ENCODE assay signal across 1 cellular context in the genomic region with DNA sequence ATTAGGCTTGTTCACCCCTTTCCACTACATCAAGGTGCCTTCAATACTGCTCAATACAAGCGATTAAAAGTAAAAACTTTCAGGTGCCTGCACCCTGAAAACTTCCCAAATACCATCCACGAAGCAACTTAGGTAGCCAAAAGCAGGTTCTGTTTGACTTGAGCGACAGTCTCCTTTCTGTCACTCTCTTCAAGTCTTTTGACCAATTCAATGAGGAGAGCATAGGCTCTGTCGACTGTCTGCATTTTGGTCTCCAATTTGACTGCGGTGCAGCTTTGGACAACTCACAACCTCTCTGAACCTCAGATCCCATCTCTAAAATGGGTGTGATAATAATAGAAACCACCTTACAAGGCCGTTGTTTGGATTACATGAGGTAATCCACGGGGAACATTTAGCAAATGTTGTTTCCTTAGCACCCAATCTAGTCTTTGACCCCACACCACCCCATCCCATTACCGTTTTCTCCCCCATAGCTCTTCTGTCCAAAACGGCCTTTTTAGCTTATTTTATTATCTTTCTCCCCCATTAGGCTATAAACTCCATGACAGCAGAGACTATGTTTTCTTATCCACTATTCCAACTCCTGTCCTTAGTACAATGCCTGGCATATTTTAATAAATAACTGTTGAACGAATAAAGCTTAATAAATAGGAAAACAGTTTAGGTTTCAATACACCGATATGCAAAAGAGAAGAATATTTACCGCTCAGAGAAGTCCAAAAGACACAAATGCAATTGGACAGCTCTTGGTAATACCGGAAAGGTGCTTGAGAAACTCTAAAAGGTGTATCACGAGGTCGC.
TF ChIP-seq lines count a peak whose summit lies in the region.

No MANE protein-coding gene starts in this region.

TF ChIP-seq in HepG2, 621 proteins besides CTCF, POLR2A, EP300 and RAD21 (continued from another document):
- TF ChIP-seq, protein P1, sequence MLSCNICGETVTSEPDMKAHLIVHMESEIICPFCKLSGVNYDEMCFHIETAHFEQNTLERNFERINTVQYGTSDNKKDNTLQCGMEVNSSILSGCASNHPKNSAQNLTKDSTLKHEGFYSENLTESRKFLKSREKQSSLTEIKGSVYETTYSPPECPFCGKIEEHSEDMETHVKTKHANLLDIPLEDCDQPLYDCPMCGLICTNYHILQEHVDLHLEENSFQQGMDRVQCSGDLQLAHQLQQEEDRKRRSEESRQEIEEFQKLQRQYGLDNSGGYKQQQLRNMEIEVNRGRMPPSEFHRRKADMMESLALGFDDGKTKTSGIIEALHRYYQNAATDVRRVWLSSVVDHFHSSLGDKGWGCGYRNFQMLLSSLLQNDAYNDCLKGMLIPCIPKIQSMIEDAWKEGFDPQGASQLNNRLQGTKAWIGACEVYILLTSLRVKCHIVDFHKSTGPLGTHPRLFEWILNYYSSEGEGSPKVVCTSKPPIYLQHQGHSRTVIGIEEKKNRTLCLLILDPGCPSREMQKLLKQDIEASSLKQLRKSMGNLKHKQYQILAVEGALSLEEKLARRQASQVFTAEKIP (CRISPR knock-in tag; IDR thresholded peaks at IDR 0.05; ENCODE audit: borderline replicate concordance): no peak
- no peak for TF ChIP-seq NRL (CRISPR knock-in tag; IDR thresholded peaks at IDR 0.05; ENCODE audit: borderline replicate concordance)
- TF ChIP-seq, protein P2, sequence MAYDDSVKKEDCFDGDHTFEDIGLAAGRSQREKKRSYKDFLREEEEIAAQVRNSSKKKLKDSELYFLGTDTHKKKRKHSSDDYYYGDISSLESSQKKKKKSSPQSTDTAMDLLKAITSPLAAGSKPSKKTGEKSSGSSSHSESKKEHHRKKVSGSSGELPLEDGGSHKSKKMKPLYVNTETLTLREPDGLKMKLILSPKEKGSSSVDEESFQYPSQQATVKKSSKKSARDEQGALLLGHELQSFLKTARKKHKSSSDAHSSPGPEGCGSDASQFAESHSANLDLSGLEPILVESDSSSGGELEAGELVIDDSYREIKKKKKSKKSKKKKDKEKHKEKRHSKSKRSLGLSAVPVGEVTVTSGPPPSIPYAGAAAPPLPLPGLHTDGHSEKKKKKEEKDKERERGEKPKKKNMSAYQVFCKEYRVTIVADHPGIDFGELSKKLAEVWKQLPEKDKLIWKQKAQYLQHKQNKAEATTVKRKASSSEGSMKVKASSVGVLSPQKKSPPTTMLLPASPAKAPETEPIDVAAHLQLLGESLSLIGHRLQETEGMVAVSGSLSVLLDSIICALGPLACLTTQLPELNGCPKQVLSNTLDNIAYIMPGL (CRISPR knock-in tag; IDR thresholded peaks at IDR 0.05; ENCODE audit: borderline replicate concordance in 1 of 2, low read depth in 1 of 2): 0 out of 4 replicates have a peak, but pooled peaks of 1 of the 2 experiments have one; percentile 5
- TF ChIP-seq, protein P3, sequence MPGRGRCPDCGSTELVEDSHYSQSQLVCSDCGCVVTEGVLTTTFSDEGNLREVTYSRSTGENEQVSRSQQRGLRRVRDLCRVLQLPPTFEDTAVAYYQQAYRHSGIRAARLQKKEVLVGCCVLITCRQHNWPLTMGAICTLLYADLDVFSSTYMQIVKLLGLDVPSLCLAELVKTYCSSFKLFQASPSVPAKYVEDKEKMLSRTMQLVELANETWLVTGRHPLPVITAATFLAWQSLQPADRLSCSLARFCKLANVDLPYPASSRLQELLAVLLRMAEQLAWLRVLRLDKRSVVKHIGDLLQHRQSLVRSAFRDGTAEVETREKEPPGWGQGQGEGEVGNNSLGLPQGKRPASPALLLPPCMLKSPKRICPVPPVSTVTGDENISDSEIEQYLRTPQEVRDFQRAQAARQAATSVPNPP (CRISPR knock-in tag; IDR thresholded peaks at IDR 0.05): 0 out of 2 replicates have a peak, but pooled peaks have one; percentile 18
- no peak for TF ChIP-seq CREB1 (IDR thresholded peaks at IDR 0.05)
- TF ChIP-seq CREB1 (CRISPR knock-in tag; IDR thresholded peaks at IDR 0.05): peak; percentile 52; the same call in 1 of the 2 replicates
- peak; percentile 24; the same call in 1 of the 2 replicates for TF ChIP-seq ZNF263 (CRISPR knock-in tag; IDR thresholded peaks at IDR 0.05)
- TF ChIP-seq, protein P4, sequence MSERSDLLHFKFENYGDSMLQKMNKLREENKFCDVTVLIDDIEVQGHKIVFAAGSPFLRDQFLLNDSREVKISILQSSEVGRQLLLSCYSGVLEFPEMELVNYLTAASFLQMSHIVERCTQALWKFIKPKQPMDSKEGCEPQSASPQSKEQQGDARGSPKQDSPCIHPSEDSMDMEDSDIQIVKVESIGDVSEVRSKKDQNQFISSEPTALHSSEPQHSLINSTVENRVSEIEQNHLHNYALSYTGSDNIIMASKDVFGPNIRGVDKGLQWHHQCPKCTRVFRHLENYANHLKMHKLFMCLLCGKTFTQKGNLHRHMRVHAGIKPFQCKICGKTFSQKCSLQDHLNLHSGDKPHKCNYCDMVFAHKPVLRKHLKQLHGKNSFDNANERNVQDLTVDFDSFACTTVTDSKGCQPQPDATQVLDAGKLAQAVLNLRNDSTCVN (CRISPR knock-in tag; IDR thresholded peaks at IDR 0.05; ENCODE audit: borderline replicate concordance): 0 out of 2 replicates have a peak, but pooled peaks have one; percentile 21
- TF ChIP-seq KDM1A (CRISPR knock-in tag; IDR thresholded peaks at IDR 0.05): peak; percentile 96
- peak; percentile 42; the same call in 1 of the 2 replicates for TF ChIP-seq ZFP36L1 (CRISPR knock-in tag; IDR thresholded peaks at IDR 0.05)
- TF ChIP-seq ZNF101 (CRISPR knock-in tag; IDR thresholded peaks at IDR 0.05; ENCODE audit: borderline replicate concordance, low read depth): no peak
- TF ChIP-seq ZNF607 (CRISPR knock-in tag; IDR thresholded peaks at IDR 0.05; ENCODE audit: borderline replicate concordance): 0 out of 2 replicates have a peak, but pooled peaks have one; percentile 6
- TF ChIP-seq ZBTB3 (CRISPR knock-in tag; IDR thresholded peaks at IDR 0.05; ENCODE audit: borderline replicate concordance, low read depth): 0 out of 2 replicates have a peak, but pooled peaks have one; percentile 35
- TF ChIP-seq, protein P5, sequence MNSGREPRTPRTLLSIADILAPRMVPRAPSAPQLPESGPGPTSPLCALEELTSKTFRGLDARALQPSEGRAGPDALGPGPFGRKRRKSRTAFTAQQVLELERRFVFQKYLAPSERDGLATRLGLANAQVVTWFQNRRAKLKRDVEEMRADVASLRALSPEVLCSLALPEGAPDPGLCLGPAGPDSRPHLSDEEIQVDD (CRISPR knock-in tag; IDR thresholded peaks at IDR 0.05; ENCODE audit: borderline replicate concordance): no peak
- 0 out of 2 replicates have a peak, but pooled peaks have one; percentile 13 for TF ChIP-seq PAWR (CRISPR knock-in tag; IDR thresholded peaks at IDR 0.05; ENCODE audit: borderline replicate concordance)
- TF ChIP-seq, protein P6, sequence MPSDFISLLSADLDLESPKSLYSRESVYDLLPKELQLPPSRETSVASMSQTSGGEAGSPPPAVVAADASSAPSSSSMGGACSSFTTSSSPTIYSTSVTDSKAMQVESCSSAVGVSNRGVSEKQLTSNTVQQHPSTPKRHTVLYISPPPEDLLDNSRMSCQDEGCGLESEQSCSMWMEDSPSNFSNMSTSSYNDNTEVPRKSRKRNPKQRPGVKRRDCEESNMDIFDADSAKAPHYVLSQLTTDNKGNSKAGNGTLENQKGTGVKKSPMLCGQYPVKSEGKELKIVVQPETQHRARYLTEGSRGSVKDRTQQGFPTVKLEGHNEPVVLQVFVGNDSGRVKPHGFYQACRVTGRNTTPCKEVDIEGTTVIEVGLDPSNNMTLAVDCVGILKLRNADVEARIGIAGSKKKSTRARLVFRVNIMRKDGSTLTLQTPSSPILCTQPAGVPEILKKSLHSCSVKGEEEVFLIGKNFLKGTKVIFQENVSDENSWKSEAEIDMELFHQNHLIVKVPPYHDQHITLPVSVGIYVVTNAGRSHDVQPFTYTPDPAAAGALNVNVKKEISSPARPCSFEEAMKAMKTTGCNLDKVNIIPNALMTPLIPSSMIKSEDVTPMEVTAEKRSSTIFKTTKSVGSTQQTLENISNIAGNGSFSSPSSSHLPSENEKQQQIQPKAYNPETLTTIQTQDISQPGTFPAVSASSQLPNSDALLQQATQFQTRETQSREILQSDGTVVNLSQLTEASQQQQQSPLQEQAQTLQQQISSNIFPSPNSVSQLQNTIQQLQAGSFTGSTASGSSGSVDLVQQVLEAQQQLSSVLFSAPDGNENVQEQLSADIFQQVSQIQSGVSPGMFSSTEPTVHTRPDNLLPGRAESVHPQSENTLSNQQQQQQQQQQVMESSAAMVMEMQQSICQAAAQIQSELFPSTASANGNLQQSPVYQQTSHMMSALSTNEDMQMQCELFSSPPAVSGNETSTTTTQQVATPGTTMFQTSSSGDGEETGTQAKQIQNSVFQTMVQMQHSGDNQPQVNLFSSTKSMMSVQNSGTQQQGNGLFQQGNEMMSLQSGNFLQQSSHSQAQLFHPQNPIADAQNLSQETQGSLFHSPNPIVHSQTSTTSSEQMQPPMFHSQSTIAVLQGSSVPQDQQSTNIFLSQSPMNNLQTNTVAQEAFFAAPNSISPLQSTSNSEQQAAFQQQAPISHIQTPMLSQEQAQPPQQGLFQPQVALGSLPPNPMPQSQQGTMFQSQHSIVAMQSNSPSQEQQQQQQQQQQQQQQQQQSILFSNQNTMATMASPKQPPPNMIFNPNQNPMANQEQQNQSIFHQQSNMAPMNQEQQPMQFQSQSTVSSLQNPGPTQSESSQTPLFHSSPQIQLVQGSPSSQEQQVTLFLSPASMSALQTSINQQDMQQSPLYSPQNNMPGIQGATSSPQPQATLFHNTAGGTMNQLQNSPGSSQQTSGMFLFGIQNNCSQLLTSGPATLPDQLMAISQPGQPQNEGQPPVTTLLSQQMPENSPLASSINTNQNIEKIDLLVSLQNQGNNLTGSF (CRISPR knock-in tag; IDR thresholded peaks at IDR 0.05): no peak
- TF ChIP-seq EEA1 (CRISPR knock-in tag; IDR thresholded peaks at IDR 0.05; ENCODE audit: borderline replicate concordance): no peak
